In the genomic region with DNA sequence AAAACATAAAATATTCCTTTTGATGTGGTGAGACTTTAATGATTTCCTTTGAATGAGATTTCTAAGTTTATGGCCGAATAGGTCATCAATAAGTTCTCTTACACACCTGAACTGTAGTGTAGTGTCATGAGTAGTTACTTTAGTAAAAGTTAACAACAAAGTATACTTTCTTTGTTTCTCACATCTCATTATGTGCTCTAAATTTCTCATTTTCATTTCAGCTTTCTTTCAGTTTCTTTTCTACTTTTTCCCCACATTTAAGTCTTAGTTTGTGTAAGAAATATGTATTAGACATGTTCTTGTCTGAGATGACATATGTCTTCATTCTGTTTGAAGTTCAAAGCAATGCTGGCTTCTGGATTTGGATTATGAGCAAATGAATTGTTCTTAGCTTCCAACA, we compare ENCODE assay signal across 22 cellular contexts.
DNase-seq lines count a peak whose midpoint lies in the region; ATAC-seq and TF ChIP-seq lines count a peak whose summit lies in the region.
"Had no signal": no experiment of that assay in that cellular context is flagged by ENCODE, and none has a peak within 500 bp of the region (broad histone marks: within the 10 kb centered on the region; RNA-seq: fewer than 3 reads in every experiment).

No MANE protein-coding gene starts in this region.

- DNase-seq in WERI-Rb-1 (no peak), neural progenitor cell (ENCODE audit: low spot score) (no peak), NCI-H510A treated with DMSO at 0.1 percent for 48 hours (lab: John Stamatoyannopoulos, UW) (no peak), epidermal melanocyte (ENCODE audit: insufficient read length, low spot score) (no peak), GM23338 (ENCODE audit: low spot score) (no peak), SKM-1 treated with dmso at 0.1 percent for 144 hours (lab: John Stamatoyannopoulos, UW; ENCODE audit: unreplicated experiment) (no peak)
- DNase-seq: CD8-positive, alpha-beta T cell; DND-41; GOT3; HCEC 1CT; IMR-90; MV-4-11; NCI-H1105 treated with DMSO at 0.1 percent for 48 hours; PC-9; T-cell had no signal

- H3F3A ChIP-seq in neural progenitor cell (ENCODE audit: low read depth) (no peaks in the 10 kb centered on the region), GM23338 (replicated peaks; ENCODE audit: low read depth) (no peaks in the 10 kb centered on the region)

- H3K27me3 Mint-ChIP-seq in neural progenitor cell (ENCODE audit: insufficient read depth, low read depth): peaks cover 2% of the 10 kb centered on the region
- peaks cover 2% of the 10 kb centered on the region for H3K27me3 Mint-ChIP-seq in GM23338 (ENCODE audit: insufficient read depth, low read depth, poor library complexity)
- H3K27me3 Mint-ChIP-seq: T-cell had no signal

- H3K4me1 Mint-ChIP-seq in neural progenitor cell (no peaks in the 10 kb centered on the region), GM23338 (no peaks in the 10 kb centered on the region)
- H3K4me1 Mint-ChIP-seq: T-cell had no signal

- H3K9me2 ChIP-seq in GM23338 (ENCODE audit: insufficient read depth): no peaks in the 10 kb centered on the region

- ATAC-seq in GM18870 (IDR thresholded peaks at IDR 0.05; ENCODE audit: unreplicated experiment) (peak; percentile 60), GM21529 (IDR thresholded peaks at IDR 0.05; ENCODE audit: unreplicated experiment) (peak; percentile 45), GM23338 (no peak)
- ATAC-seq: CD8-positive, alpha-beta T cell; GM12878; T-cell had no signal

- H3K9me3 Mint-ChIP-seq in neural progenitor cell (no peaks in the 10 kb centered on the region), GM23338 (no peaks in the 10 kb centered on the region; the same call in 2 of the 3 replicates)

- H2AFZ ChIP-seq in neural progenitor cell (replicated peaks) (peak overlapping the region; percentile 19), GM23338 (no peak overlapping the region)
- H2AFZ ChIP-seq: PC-9 had no signal

- H3K27ac ChIP-seq in WERI-Rb-1 (peak overlapping the region; percentile 28), neural progenitor cell (no peak overlapping the region), GM23338 (ENCODE audit: low read depth) (no peak overlapping the region)
- H3K27ac ChIP-seq: BLaER1, KMS-11, PC-9, RWPE1, SK-N-MC had no signal

- no peak overlapping the region for H3K4me3 Mint-ChIP-seq in neural progenitor cell
- H3K4me3 Mint-ChIP-seq in GM23338: no peak overlapping the region
- H3K4me3 Mint-ChIP-seq: CD8-positive, alpha-beta T cell; T-cell had no signal

- H3K9me3 ChIP-seq in WERI-Rb-1 (ENCODE audit: severe bottlenecking) (no peaks in the 10 kb centered on the region), neural progenitor cell (ENCODE audit: low read depth) (no peaks in the 10 kb centered on the region)
- H3K9me3 ChIP-seq: BLaER1 had no signal

- H3K27me3 ChIP-seq in WERI-Rb-1 (ENCODE audit: insufficient read depth, low read depth, severe bottlenecking): no peaks in the 10 kb centered on the region
- H3K27me3 ChIP-seq in neural progenitor cell: no peaks in the 10 kb centered on the region
- H3K27me3 ChIP-seq in GM23338 (ENCODE audit: insufficient read depth): no peaks in the 10 kb centered on the region
- H3K27me3 ChIP-seq: BLaER1 had no signal

- no peaks in the 10 kb centered on the region for H3K4me1 ChIP-seq in neural progenitor cell
- H3K4me1 ChIP-seq in GM23338 (ENCODE audit: insufficient read depth): no peaks in the 10 kb centered on the region
- H3K4me1 ChIP-seq: BLaER1 had no signal

- H3K9ac ChIP-seq in neural progenitor cell: no peak overlapping the region
- H3K9ac ChIP-seq: BLaER1, KMS-11 had no signal

- H3K27ac Mint-ChIP-seq in neural progenitor cell (no peak overlapping the region), GM23338 (no peak overlapping the region)
- H3K27ac Mint-ChIP-seq: CD8-positive, alpha-beta T cell; T-cell had no signal

- peak overlapping the region; percentile 9 for H3K4me3 ChIP-seq in WERI-Rb-1 (ENCODE audit: low read depth, low read length)
- no peak overlapping the region for H3K4me3 ChIP-seq in neural progenitor cell
- H3K4me3 ChIP-seq in GM23338: no peak overlapping the region
- H3K4me3 ChIP-seq: BLaER1, GM12878, PC-9, SK-N-MC had no signal

- H3K4me2 ChIP-seq in neural progenitor cell (no peak overlapping the region), GM23338 (no peak overlapping the region)
- H3K4me2 ChIP-seq: BLaER1, KMS-11, PC-9 had no signal

- no peaks in the 10 kb centered on the region for H3K36me3 ChIP-seq in WERI-Rb-1
- no peaks in the 10 kb centered on the region for H3K36me3 ChIP-seq in neural progenitor cell
- no peaks in the 10 kb centered on the region for H3K36me3 ChIP-seq in GM23338 (ENCODE audit: insufficient read depth)
- H3K36me3 ChIP-seq: BLaER1 had no signal

- H3K36me3 Mint-ChIP-seq in neural progenitor cell (no peaks in the 10 kb centered on the region), GM23338 (ENCODE audit: low read depth) (no peaks in the 10 kb centered on the region)
- H3K36me3 Mint-ChIP-seq: CD8-positive, alpha-beta T cell; T-cell had no signal

- TF ChIP-seq CTCF in WERI-Rb-1 (IDR thresholded peaks at IDR 0.05; ENCODE audit: low read depth, low read length) (no peak), neural progenitor cell (IDR thresholded peaks at IDR 0.05) (no peak), GM23338 (conservative IDR thresholded peaks at IDR 0.05; ENCODE audit: low read depth in 2 of 2) (no peak)

- H4K20me1 ChIP-seq in neural progenitor cell (ENCODE audit: low read depth) (no peaks in the 10 kb centered on the region), GM23338 (replicated peaks; ENCODE audit: insufficient read depth) (no peaks in the 10 kb centered on the region)
- H4K20me1 ChIP-seq: BLaER1 had no signal

- no peaks in the 10 kb centered on the region for H3K79me2 ChIP-seq in neural progenitor cell (ENCODE audit: low read depth)
- H3K79me2 ChIP-seq in GM23338 (replicated peaks; ENCODE audit: insufficient read depth): no peaks in the 10 kb centered on the region

TF ChIP-seq in GM23338, 12 proteins besides CTCF, POLR2A, EP300 and RAD21:
- no peak for TF ChIP-seq EZH2 (IDR thresholded peaks at IDR 0.05; ENCODE audit: low read depth, unreplicated experiment)
